In the genomic region with DNA sequence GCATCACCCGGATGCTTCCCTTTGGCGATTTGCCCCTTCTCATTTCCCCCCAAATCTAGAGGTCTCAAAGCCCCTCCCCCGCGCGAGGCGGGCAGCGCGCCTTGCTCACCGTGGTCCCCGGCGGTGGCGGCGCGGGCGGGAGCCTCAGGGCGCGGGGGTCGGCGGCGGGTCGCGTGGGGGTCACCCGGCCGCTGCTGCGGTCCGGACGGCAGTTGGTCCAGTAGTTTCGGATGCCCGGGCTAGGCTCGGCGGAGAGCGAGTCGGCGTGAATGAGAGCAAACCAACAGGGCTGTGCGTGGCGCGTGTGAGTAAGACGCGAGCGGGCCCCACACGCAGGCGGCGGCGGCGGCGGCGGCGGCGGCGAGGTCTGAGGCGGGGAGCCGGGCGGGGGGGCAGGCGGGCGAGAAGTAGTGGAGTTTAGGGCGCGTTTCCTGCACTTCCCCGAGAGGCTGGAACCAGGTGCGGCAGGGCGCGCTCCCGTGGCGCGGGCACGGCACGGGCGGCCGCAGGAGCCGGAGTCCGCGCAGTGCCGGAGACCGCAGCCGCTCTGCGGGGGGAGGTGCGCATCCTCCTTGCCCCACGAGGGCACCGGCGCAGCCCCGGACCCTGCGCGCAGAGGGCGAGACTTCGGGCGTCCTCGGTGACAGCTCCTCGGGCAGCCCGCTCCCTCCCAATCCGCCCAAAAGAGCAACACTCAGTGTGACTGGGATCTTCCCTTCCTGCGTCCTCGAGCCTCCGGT, we compare ENCODE assay signal across 1 cellular context.
A peak's percentile ranks its signal among the peaks of the same experiment; 100 is the strongest.
TF ChIP-seq lines count a peak whose summit lies in the region.

No MANE protein-coding gene starts in this region.

TF ChIP-seq in HepG2, 621 proteins besides CTCF, POLR2A, EP300 and RAD21 (continued from another document and continues in another):
- TF ChIP-seq, protein P1, sequence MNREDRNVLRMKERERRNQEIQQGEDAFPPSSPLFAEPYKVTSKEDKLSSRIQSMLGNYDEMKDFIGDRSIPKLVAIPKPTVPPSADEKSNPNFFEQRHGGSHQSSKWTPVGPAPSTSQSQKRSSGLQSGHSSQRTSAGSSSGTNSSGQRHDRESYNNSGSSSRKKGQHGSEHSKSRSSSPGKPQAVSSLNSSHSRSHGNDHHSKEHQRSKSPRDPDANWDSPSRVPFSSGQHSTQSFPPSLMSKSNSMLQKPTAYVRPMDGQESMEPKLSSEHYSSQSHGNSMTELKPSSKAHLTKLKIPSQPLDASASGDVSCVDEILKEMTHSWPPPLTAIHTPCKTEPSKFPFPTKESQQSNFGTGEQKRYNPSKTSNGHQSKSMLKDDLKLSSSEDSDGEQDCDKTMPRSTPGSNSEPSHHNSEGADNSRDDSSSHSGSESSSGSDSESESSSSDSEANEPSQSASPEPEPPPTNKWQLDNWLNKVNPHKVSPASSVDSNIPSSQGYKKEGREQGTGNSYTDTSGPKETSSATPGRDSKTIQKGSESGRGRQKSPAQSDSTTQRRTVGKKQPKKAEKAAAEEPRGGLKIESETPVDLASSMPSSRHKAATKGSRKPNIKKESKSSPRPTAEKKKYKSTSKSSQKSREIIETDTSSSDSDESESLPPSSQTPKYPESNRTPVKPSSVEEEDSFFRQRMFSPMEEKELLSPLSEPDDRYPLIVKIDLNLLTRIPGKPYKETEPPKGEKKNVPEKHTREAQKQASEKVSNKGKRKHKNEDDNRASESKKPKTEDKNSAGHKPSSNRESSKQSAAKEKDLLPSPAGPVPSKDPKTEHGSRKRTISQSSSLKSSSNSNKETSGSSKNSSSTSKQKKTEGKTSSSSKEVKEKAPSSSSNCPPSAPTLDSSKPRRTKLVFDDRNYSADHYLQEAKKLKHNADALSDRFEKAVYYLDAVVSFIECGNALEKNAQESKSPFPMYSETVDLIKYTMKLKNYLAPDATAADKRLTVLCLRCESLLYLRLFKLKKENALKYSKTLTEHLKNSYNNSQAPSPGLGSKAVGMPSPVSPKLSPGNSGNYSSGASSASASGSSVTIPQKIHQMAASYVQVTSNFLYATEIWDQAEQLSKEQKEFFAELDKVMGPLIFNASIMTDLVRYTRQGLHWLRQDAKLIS (CRISPR knock-in tag; IDR thresholded peaks at IDR 0.05) = no peak
- TF ChIP-seq KLF13 (CRISPR knock-in tag; IDR thresholded peaks at IDR 0.05) = no peak
- no peak for TF ChIP-seq ISL2 (CRISPR knock-in tag; IDR thresholded peaks at IDR 0.05)
- no peak for TF ChIP-seq SRF (IDR thresholded peaks at IDR 0.05; ENCODE audit: low read depth, low read length)
- 0 out of 2 replicates have a peak, but pooled peaks have one; percentile 24 for TF ChIP-seq ZNF253 (CRISPR knock-in tag; IDR thresholded peaks at IDR 0.05; ENCODE audit: borderline replicate concordance)
- 0 out of 2 replicates have a peak, but pooled peaks have one; percentile 53 for TF ChIP-seq ZNF687 (CRISPR knock-in tag; IDR thresholded peaks at IDR 0.05)
- no peak for TF ChIP-seq ZSCAN29 (CRISPR knock-in tag; conservative IDR thresholded peaks at IDR 0.05)
- no peak for TF ChIP-seq SRY (CRISPR knock-in tag; IDR thresholded peaks at IDR 0.05)
- TF ChIP-seq, protein P2, sequence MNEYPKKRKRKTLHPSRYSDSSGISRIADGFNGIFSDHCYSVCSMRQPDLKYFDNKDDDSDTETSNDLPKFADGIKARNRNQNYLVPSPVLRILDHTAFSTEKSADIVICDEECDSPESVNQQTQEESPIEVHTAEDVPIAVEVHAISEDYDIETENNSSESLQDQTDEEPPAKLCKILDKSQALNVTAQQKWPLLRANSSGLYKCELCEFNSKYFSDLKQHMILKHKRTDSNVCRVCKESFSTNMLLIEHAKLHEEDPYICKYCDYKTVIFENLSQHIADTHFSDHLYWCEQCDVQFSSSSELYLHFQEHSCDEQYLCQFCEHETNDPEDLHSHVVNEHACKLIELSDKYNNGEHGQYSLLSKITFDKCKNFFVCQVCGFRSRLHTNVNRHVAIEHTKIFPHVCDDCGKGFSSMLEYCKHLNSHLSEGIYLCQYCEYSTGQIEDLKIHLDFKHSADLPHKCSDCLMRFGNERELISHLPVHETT (CRISPR knock-in tag; conservative IDR thresholded peaks at IDR 0.05) = no peak
- 0 out of 2 replicates have a peak, but pooled peaks have one; percentile 34 for TF ChIP-seq ERF (CRISPR knock-in tag; IDR thresholded peaks at IDR 0.05)
- TF ChIP-seq KDM6A (CRISPR knock-in tag; IDR thresholded peaks at IDR 0.05; ENCODE audit: low read depth) = no peak
- TF ChIP-seq PHF21A (CRISPR knock-in tag; IDR thresholded peaks at IDR 0.05) = no peak
- no peak for TF ChIP-seq NFAT5 (CRISPR knock-in tag; IDR thresholded peaks at IDR 0.05)
- no peak for TF ChIP-seq ZSCAN20 (CRISPR knock-in tag; IDR thresholded peaks at IDR 0.05; ENCODE audit: borderline replicate concordance)
- peak; percentile 47 for TF ChIP-seq FOXC1 (CRISPR knock-in tag; IDR thresholded peaks at IDR 0.05; ENCODE audit: borderline replicate concordance)
- no peak for TF ChIP-seq MIER2 (CRISPR knock-in tag; IDR thresholded peaks at IDR 0.05)
- TF ChIP-seq, protein P3, sequence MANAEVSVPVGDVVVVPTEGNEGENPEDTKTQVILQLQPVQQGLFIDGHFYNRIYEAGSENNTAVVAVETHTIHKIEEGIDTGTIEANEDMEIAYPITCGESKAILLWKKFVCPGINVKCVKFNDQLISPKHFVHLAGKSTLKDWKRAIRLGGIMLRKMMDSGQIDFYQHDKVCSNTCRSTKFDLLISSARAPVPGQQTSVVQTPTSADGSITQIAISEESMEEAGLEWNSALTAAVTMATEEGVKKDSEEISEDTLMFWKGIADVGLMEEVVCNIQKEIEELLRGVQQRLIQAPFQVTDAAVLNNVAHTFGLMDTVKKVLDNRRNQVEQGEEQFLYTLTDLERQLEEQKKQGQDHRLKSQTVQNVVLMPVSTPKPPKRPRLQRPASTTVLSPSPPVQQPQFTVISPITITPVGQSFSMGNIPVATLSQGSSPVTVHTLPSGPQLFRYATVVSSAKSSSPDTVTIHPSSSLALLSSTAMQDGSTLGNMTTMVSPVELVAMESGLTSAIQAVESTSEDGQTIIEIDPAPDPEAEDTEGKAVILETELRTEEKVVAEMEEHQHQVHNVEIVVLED (CRISPR knock-in tag; IDR thresholded peaks at IDR 0.05; ENCODE audit: borderline replicate concordance) = no peak
- no peak for TF ChIP-seq SMAD1 (CRISPR knock-in tag; IDR thresholded peaks at IDR 0.05; ENCODE audit: borderline replicate concordance, low read depth)
- no peak for TF ChIP-seq ARNT (IDR thresholded peaks at IDR 0.05)
- TF ChIP-seq RFXANK (CRISPR knock-in tag; IDR thresholded peaks at IDR 0.05) = no peak
- no peak for TF ChIP-seq KLF6 (CRISPR knock-in tag; IDR thresholded peaks at IDR 0.05)
- TF ChIP-seq YEATS4 (CRISPR knock-in tag; IDR thresholded peaks at IDR 0.05; ENCODE audit: borderline replicate concordance) = peak; percentile 17; the same call in 1 of the 2 replicates
- TF ChIP-seq, protein P4, sequence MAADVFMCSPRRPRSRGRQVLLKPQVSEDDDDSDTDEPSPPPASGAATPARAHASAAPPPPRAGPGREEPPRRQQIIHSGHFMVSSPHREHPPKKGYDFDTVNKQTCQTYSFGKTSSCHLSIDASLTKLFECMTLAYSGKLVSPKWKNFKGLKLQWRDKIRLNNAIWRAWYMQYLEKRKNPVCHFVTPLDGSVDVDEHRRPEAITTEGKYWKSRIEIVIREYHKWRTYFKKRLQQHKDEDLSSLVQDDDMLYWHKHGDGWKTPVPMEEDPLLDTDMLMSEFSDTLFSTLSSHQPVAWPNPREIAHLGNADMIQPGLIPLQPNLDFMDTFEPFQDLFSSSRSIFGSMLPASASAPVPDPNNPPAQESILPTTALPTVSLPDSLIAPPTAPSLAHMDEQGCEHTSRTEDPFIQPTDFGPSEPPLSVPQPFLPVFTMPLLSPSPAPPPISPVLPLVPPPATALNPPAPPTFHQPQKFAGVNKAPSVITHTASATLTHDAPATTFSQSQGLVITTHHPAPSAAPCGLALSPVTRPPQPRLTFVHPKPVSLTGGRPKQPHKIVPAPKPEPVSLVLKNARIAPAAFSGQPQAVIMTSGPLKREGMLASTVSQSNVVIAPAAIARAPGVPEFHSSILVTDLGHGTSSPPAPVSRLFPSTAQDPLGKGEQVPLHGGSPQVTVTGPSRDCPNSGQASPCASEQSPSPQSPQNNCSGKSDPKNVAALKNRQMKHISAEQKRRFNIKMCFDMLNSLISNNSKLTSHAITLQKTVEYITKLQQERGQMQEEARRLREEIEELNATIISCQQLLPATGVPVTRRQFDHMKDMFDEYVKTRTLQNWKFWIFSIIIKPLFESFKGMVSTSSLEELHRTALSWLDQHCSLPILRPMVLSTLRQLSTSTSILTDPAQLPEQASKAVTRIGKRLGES (CRISPR knock-in tag; IDR thresholded peaks at IDR 0.05; ENCODE audit: borderline replicate concordance) = no peak
- no peak for TF ChIP-seq MIER3 (CRISPR knock-in tag; IDR thresholded peaks at IDR 0.05; ENCODE audit: borderline replicate concordance)
- no peak for TF ChIP-seq SRSF1 (optimal IDR thresholded peaks at IDR 0.05; ENCODE audit: low read depth, low read length)
- TF ChIP-seq ZBTB43 (CRISPR knock-in tag; conservative IDR thresholded peaks at IDR 0.05) = no peak
- no peak for TF ChIP-seq HNF4A (CRISPR knock-in tag; IDR thresholded peaks at IDR 0.05)
- TF ChIP-seq, protein P5, sequence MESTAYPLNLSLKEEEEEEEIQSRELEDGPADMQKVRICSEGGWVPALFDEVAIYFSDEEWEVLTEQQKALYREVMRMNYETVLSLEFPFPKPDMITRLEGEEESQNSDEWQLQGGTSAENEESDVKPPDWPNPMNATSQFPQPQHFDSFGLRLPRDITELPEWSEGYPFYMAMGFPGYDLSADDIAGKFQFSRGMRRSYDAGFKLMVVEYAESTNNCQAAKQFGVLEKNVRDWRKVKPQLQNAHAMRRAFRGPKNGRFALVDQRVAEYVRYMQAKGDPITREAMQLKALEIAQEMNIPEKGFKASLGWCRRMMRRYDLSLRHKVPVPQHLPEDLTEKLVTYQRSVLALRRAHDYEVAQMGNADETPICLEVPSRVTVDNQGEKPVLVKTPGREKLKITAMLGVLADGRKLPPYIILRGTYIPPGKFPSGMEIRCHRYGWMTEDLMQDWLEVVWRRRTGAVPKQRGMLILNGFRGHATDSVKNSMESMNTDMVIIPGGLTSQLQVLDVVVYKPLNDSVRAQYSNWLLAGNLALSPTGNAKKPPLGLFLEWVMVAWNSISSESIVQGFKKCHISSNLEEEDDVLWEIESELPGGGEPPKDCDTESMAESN (CRISPR knock-in tag; conservative IDR thresholded peaks at IDR 0.05) = peak; percentile 30; the same call in 1 of the 2 replicates
- TF ChIP-seq NFIB (CRISPR knock-in tag; IDR thresholded peaks at IDR 0.05; ENCODE audit: borderline replicate concordance) = no peak
